Comparison of ENCODE assay signal across 8 cellular contexts in the genomic region with DNA sequence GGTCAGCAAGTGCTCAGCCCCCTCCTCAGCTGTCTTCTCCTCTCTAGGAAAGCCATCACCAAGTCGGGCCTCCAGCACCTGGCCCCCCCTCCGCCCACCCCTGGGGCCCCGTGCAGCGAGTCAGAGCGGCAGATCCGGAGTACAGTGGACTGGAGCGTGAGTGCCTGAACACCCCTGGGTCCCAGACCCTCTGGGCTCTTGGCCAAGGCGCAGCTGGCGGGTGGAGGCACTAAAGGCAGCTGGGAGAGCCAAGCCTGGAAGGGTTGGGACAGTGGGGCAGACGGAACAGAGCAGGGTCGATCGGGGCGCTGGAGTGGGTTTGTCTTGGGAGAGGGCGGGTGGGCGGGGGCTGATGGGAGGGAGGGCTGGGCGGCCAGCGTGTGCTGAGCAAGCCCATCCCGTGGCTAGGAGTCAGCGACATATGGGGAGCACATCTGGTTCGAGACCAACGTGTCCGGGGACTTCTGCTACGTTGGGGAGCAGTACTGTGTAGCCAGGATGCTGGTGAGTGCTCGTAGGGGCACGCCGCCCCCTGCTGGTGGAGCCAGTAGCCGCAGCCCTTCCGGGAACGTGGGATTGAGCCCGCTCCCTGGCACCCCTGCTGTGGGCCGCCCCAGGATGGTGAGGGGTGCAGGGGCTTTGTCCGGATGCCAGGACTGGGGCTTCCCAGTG. TPM values are rescaled to one million over a fixed set of nuclear protein-coding genes. Genes with fewer than 3 reads are reported as not detected.
A peak's percentile ranks its signal among the peaks of the same experiment; 100 is the strongest.
DNase-seq lines count a peak whose midpoint lies in the region; ATAC-seq and TF ChIP-seq lines count a peak whose summit lies in the region.

No MANE protein-coding gene starts in this region.

- peaks cover 5% of the 10 kb centered on the region for H3K4me1 ChIP-seq in hepatocyte (ENCODE audit: insufficient read depth)

- peaks cover 9% of the 10 kb centered on the region for H3K36me3 Mint-ChIP-seq in activated naive CD8-positive, alpha-beta T cell treated with anti-CD3 and anti-CD28 coated beads, Interleukin-2, amount 10 ng/mL, durations not matched to agents 7 days and 5 days

- H3K27ac Mint-ChIP-seq in activated naive CD8-positive, alpha-beta T cell treated with anti-CD3 and anti-CD28 coated beads, Interleukin-2, amount 10 ng/mL, durations not matched to agents 7 days and 5 days = peak overlapping the region; percentile 75

- H3K4me3 Mint-ChIP-seq in activated naive CD8-positive, alpha-beta T cell treated with anti-CD3 and anti-CD28 coated beads, Interleukin-2, amount 10 ng/mL, durations not matched to agents 7 days and 5 days = no peak overlapping the region

- H3K4me3 ChIP-seq in hepatocyte = no peak overlapping the region

- H3K27me3 ChIP-seq in hepatocyte = no peaks in the 10 kb centered on the region

- peaks cover 5% of the 10 kb centered on the region for H3K79me2 ChIP-seq in hepatocyte

- H3K4me1 Mint-ChIP-seq in activated naive CD8-positive, alpha-beta T cell treated with anti-CD3 and anti-CD28 coated beads, Interleukin-2, amount 10 ng/mL, durations not matched to agents 7 days and 5 days = peaks cover 14% of the 10 kb centered on the region

- no peaks in the 10 kb centered on the region for H3K27me3 Mint-ChIP-seq in activated naive CD8-positive, alpha-beta T cell treated with anti-CD3 and anti-CD28 coated beads, Interleukin-2, amount 10 ng/mL, durations not matched to agents 7 days and 5 days

- no peaks in the 10 kb centered on the region for H3K9me2 ChIP-seq in hepatocyte (replicated peaks; ENCODE audit: insufficient read depth)

- peak; percentile 83 for TF ChIP-seq CTCF in hepatocyte (IDR thresholded peaks at IDR 0.05; ENCODE audit: poor library complexity)

- H2AFZ ChIP-seq in hepatocyte = no peak overlapping the region

- no peaks in the 10 kb centered on the region for H3K36me3 ChIP-seq in hepatocyte (replicated peaks; ENCODE audit: insufficient read depth, low read depth)

- no peak overlapping the region for H3K27ac ChIP-seq in hepatocyte

- peaks cover 4% of the 10 kb centered on the region for H4K20me1 ChIP-seq in hepatocyte (ENCODE audit: insufficient read depth, poor library complexity, severe bottlenecking)

- peak; percentile 28 for DNase-seq in NCI-H1436 (lab: John Stamatoyannopoulos, UW)
- DNase-seq in NCI-H1436 treated with DMSO at 0.1 percent for 48 hours (lab: John Stamatoyannopoulos, UW) = no peak
- DNase-seq in T follicular helper cell (ENCODE audit: low read depth) = peak; percentile 63
- peak; percentile 88 for DNase-seq in activated naive CD8-positive, alpha-beta T cell treated with anti-CD3 and anti-CD28 coated beads, Interleukin-2, amount 10 ng/mL, durations not matched to agents 7 days and 5 days
- peak; percentile 74 for DNase-seq in hepatocyte (ENCODE audit: low spot score)
- peak; percentile 69 to 70 for DNase-seq in stimulated activated CD4-positive, alpha-beta T cell treated with anti-CD3 and anti-CD28 coated beads, Interleukin-1b, Interleukin-23, amount 100 ng/mL, for 4 hours (ENCODE audit: low read depth in 2 of 2)
- no peak for DNase-seq in HPDE6-E6E7 (ENCODE audit: extremely low spot score)

- no peaks in the 10 kb centered on the region for H3K9me3 ChIP-seq in hepatocyte (ENCODE audit: low read depth)

- no peak overlapping the region for H3K4me2 ChIP-seq in hepatocyte

- H3K9me3 Mint-ChIP-seq in activated naive CD8-positive, alpha-beta T cell treated with anti-CD3 and anti-CD28 coated beads, Interleukin-2, amount 10 ng/mL, durations not matched to agents 7 days and 5 days = no peaks in the 10 kb centered on the region

- ATAC-seq in HG03108 (IDR thresholded peaks at IDR 0.05; ENCODE audit: unreplicated experiment) = peak; percentile 63
- peak; percentile 84 for ATAC-seq in activated naive CD8-positive, alpha-beta T cell treated with anti-CD3 and anti-CD28 coated beads, Interleukin-2, amount 10 ng/mL, durations not matched to agents 7 days and 5 days (ENCODE audit: low read depth)

- POLR2A ChIA-PET in activated naive CD8-positive, alpha-beta T cell treated with anti-CD3 and anti-CD28 coated beads, Interleukin-2, amount 10 ng/mL, durations not matched to agents 7 days and 5 days (lab: Charles Lee) = interaction anchor here (0.6 to 1.7 kb wide), 2 partner anchors 16 to 87 kb away, joined by 3 to 6 read pairs; no protein-coding TSS in a partner anchor

- 47% methylated on average over 26 of the region's 32 CpGs for WGBS in hepatocyte (ENCODE audit: low lambda C conversion rate, missing lambda C conversion rate)

RNA-seq across cellular contexts. Expression of a gene that starts 14.1 kb away (rescaled TPM):
- 1 to 10 TPM; 6.9 to 7.4 TPM for total RNA-seq in activated naive CD8-positive, alpha-beta T cell treated with anti-CD3 and anti-CD28 coated beads, Interleukin-2, amount 10 ng/mL, durations not matched to agents 7 days and 5 days
- 515 and 562 TPM in 2 replicates for total RNA-seq in hepatocyte
- 1,225 and 1,549 TPM in 2 replicates for polyA plus RNA-seq in hepatocyte

RNA-seq across cellular contexts. Expression of a gene that starts 20.1 kb away (rescaled TPM):
- total RNA-seq in activated naive CD8-positive, alpha-beta T cell treated with anti-CD3 and anti-CD28 coated beads, Interleukin-2, amount 10 ng/mL, durations not matched to agents 7 days and 5 days = 100 to 1,000 TPM; 160 to 163 TPM
- 26.6 and 28.2 TPM in 2 replicates for total RNA-seq in hepatocyte
- polyA plus RNA-seq in hepatocyte = 42.9 and 52.4 TPM in 2 replicates

RNA-seq across cellular contexts. Expression of a gene that starts 24.2 kb away (rescaled TPM):
- under 1 TPM; 0.19 to 0.40 TPM for total RNA-seq in activated naive CD8-positive, alpha-beta T cell treated with anti-CD3 and anti-CD28 coated beads, Interleukin-2, amount 10 ng/mL, durations not matched to agents 7 days and 5 days
- total RNA-seq in hepatocyte = 0.30 and 0.84 TPM in 2 replicates
- polyA plus RNA-seq in hepatocyte = 0.30 TPM in 1 of 2 replicates, not detected in the other

Comparison
In these comparisons a context has a peak if more than half of its experiments do, and no peak if none do; other contexts are left out.
1. DNase-seq: peak in NCI-H1436 (single experiment), T follicular helper cell (single experiment), activated naive CD8-positive, alpha-beta T cell treated with anti-CD3 and anti-CD28 coated beads, Interleukin-2, amount 10 ng/mL, durations not matched to agents 7 days and 5 days (single experiment), hepatocyte (single experiment) and stimulated activated CD4-positive, alpha-beta T cell treated with anti-CD3 and anti-CD28 coated beads, Interleukin-1b, Interleukin-23, amount 100 ng/mL, for 4 hours (2 of 2); none in NCI-H1436 treated with DMSO at 0.1 percent for 48 hours (single experiment) and HPDE6-E6E7 (single experiment).
2. RNA of a gene that starts 14.1 kb away (total RNA-seq): 515 to 562 TPM in hepatocyte; 6.9 to 7.4 TPM in activated naive CD8-positive, alpha-beta T cell treated with anti-CD3 and anti-CD28 coated beads, Interleukin-2, amount 10 ng/mL, durations not matched to agents 7 days and 5 days; every median in the first group is over 10 times any median in the second.